ENCODE assay signal across 9 cellular contexts in genomic region chr19:18373892-18374629, GRCh38. TPM values are rescaled to one million over a fixed set of nuclear protein-coding genes. Genes with fewer than 3 reads are reported as not detected.
DNase-seq lines count a peak whose midpoint lies in the region; ATAC-seq and TF ChIP-seq lines count a peak whose summit lies in the region.
"Had no signal": no experiment of that assay in that cellular context is flagged by ENCODE, and none has a peak within 500 bp of the region (broad histone marks: within the 10 kb centered on the region; RNA-seq: fewer than 3 reads in every experiment).

No MANE protein-coding gene starts in this region.

- no peaks in the 10 kb centered on the region for H3K9me3 ChIP-seq in adipocyte (ENCODE audit: control insufficient read depth, low read length)
- no peaks in the 10 kb centered on the region for H3K9me3 ChIP-seq in left ventricle myocardium inferior (replicated peaks)

- peaks cover 2% of the 10 kb centered on the region for H3K36me3 Mint-ChIP-seq in progenitor cell of endocrine pancreas (ENCODE audit: insufficient read depth)
- H3K36me3 Mint-ChIP-seq: activated naive CD4-positive, alpha-beta T cell treated with anti-CD3 and anti-CD28 coated beads, Interleukin-2, amount 50 U/mL, for 24 hours had no signal

- no peaks in the 10 kb centered on the region for H3K36me3 ChIP-seq in adipocyte (ENCODE audit: control insufficient read depth, insufficient read depth, low read length, severe bottlenecking)
- H3K36me3 ChIP-seq in left ventricle myocardium inferior: no peaks in the 10 kb centered on the region

- H3K27me3 ChIP-seq in adipocyte (replicated peaks; ENCODE audit: control insufficient read depth, insufficient read depth, low read length) (no peaks in the 10 kb centered on the region), left ventricle myocardium inferior (ENCODE audit: low read depth) (no peaks in the 10 kb centered on the region)

- peak; percentile 83 for ATAC-seq in GM19395 (IDR thresholded peaks at IDR 0.05; ENCODE audit: unreplicated experiment)
- ATAC-seq in HG03521 (IDR thresholded peaks at IDR 0.05; ENCODE audit: unreplicated experiment): peak; percentile 84

- intact Hi-C loops in left ventricle myocardium inferior (cut with micrococcal nuclease): no loop called here

- H3K4me3 ChIP-seq in adipocyte (ENCODE audit: low read length) (peak overlapping the region; percentile 42), left ventricle myocardium inferior (peak overlapping the region; percentile 12)

- peak overlapping the region; percentile 93 for H3K27ac Mint-ChIP-seq in progenitor cell of endocrine pancreas
- H3K27ac Mint-ChIP-seq: activated naive CD4-positive, alpha-beta T cell treated with anti-CD3 and anti-CD28 coated beads, Interleukin-2, amount 50 U/mL, for 24 hours had no signal

- no peak for TF ChIP-seq CTCF in left ventricle myocardium inferior (IDR thresholded peaks at IDR 0.05; ENCODE audit: borderline replicate concordance)
- TF ChIP-seq CTCF in progenitor cell of endocrine pancreas (IDR thresholded peaks at IDR 0.05; ENCODE audit: unreplicated experiment): no peak

- peak overlapping the region; percentile 63 for H3K9ac ChIP-seq in adipocyte (ENCODE audit: low read length)

- H3K4me1 Mint-ChIP-seq in progenitor cell of endocrine pancreas (ENCODE audit: low read depth): peaks cover 18% of the 10 kb centered on the region

- H3K4me1 ChIP-seq in adipocyte (ENCODE audit: control insufficient read depth, insufficient read depth, low read length): peaks cover 25% of the 10 kb centered on the region
- peaks cover 29% of the 10 kb centered on the region for H3K4me1 ChIP-seq in left ventricle myocardium inferior

- H3K27me3 Mint-ChIP-seq in progenitor cell of endocrine pancreas: no peaks in the 10 kb centered on the region

- H3K27ac ChIP-seq in left ventricle myocardium inferior (replicated peaks): peak overlapping the region; percentile 86

- DNase-seq in COLO829 (ENCODE audit: low spot score) (peak; percentile 97), adipocyte (ENCODE audit: low read depth) (peak; percentile 82), left ventricle myocardium inferior (peak; percentile 90), progenitor cell of endocrine pancreas (ENCODE audit: low spot score, unreplicated experiment) (peak; percentile 58), cerebellar nuclear complex (lab: John Stamatoyannopoulos, UW) (no peak)

- no peak overlapping the region for H3K4me3 Mint-ChIP-seq in progenitor cell of endocrine pancreas (ENCODE audit: low read depth)
- H3K4me3 Mint-ChIP-seq: activated naive CD4-positive, alpha-beta T cell treated with anti-CD3 and anti-CD28 coated beads, Interleukin-2, amount 50 U/mL, for 24 hours had no signal

- H3K9me3 Mint-ChIP-seq in progenitor cell of endocrine pancreas (ENCODE audit: low read depth): no peaks in the 10 kb centered on the region
- H3K9me3 Mint-ChIP-seq: activated naive CD4-positive, alpha-beta T cell treated with anti-CD3 and anti-CD28 coated beads, Interleukin-2, amount 50 U/mL, for 24 hours had no signal

TF ChIP-seq in PFSK-1, 5 proteins besides CTCF, POLR2A, EP300 and RAD21:
- TF ChIP-seq REST (IDR thresholded peaks at IDR 0.05; ENCODE audit: insufficient read depth in 1 of 2, low read depth in 2 of 2, low read length in 2 of 2) (peak; percentile 48 to 67; a peak in 2 of 4 replicates), POLR2AphosphoS5 (IDR thresholded peaks at IDR 0.05; ENCODE audit: low read depth, low read length) (no peak), SIN3A (IDR thresholded peaks at IDR 0.05; ENCODE audit: borderline replicate concordance, insufficient read depth, low read length) (peak; percentile 62; the same call in 1 of the 2 replicates), TAF1 (IDR thresholded peaks at IDR 0.05; ENCODE audit: borderline replicate concordance, insufficient read depth, low read length) (no peak), FOXP2 (optimal IDR thresholded peaks at IDR 0.05; ENCODE audit: borderline replicate concordance, extremely low read depth, extremely low read length, insufficient read depth) (peak; percentile 96)

RNA-seq across cellular contexts. Expression of gene GDF15, which starts 11.9 kb away (rescaled TPM):
- 339 TPM for polyA plus RNA-seq in PFSK-1 (2012; ENCODE audit: insufficient read length, low read depth)
- 0.33 TPM for total RNA-seq in left ventricle myocardium inferior
- total RNA-seq in progenitor cell of endocrine pancreas: 10.5 and 14.4 TPM in 2 replicates

RNA-seq across cellular contexts. Expression of gene LRRC25, which starts 23.4 kb away (rescaled TPM):
- polyA plus RNA-seq in PFSK-1 (2012; ENCODE audit: insufficient read length, low read depth): not detected
- 2.4 TPM for total RNA-seq in left ventricle myocardium inferior
- not detected in 2 replicates for total RNA-seq in progenitor cell of endocrine pancreas

RNA-seq across cellular contexts. Expression of gene PGPEP1, which starts 33.7 kb away (rescaled TPM):
- polyA plus RNA-seq in PFSK-1 (2012; ENCODE audit: insufficient read length, low read depth): 10.6 TPM
- total RNA-seq in left ventricle myocardium inferior: 38.8 TPM
- total RNA-seq in progenitor cell of endocrine pancreas: 43.5 and 51.3 TPM in 2 replicates

RNA-seq across cellular contexts. Expression of gene SSBP4, which starts 45.1 kb away (rescaled TPM):
- polyA plus RNA-seq in PFSK-1 (2012; ENCODE audit: insufficient read length, low read depth): 167 TPM
- 30.8 TPM for total RNA-seq in left ventricle myocardium inferior
- 57.7 and 61.8 TPM in 2 replicates for total RNA-seq in progenitor cell of endocrine pancreas

RNA-seq across cellular contexts. Expression of gene LSM4, which starts 51.2 kb away (rescaled TPM):
- 257 TPM for polyA plus RNA-seq in PFSK-1 (2012; ENCODE audit: insufficient read length, low read depth)
- total RNA-seq in left ventricle myocardium inferior (94.8 TPM), progenitor cell of endocrine pancreas (150 and 154 TPM in 2 replicates)

Comparison
In these comparisons a context has a peak if more than half of its experiments do, and no peak if none do; other contexts are left out.
1. DNase-seq: peak in COLO829 (single experiment), adipocyte (single experiment), left ventricle myocardium inferior (single experiment) and progenitor cell of endocrine pancreas (single experiment); none in cerebellar nuclear complex (0 of 2).